15 cellular contexts compared by ENCODE assay signal in genomic region chr12:92398565-92399309, GRCh38.
DNase-seq lines count a peak whose midpoint lies in the region; ATAC-seq and TF ChIP-seq lines count a peak whose summit lies in the region.
"Had no signal": no experiment of that assay in that cellular context is flagged by ENCODE, and none has a peak within 500 bp of the region (broad histone marks: within the 10 kb centered on the region; RNA-seq: fewer than 3 reads in every experiment).

No MANE protein-coding gene starts in this region.

- peaks cover 8% of the 10 kb centered on the region for H3K9me3 Mint-ChIP-seq in activated B cell treated with CpG ODN at 0.5 μM for 24 hours
- peaks cover 7 to 8% of the 10 kb centered on the region in 2 donors for H3K9me3 Mint-ChIP-seq in stimulated activated naive B cell treated with anti-CD40 and anti-IgM and Interleukin-4, amounts not matched to agents 10 μg/mL and 1 μg/mL and 100 μg/mL, for 72 hours

- CTCF ChIA-PET in activated B cell treated with CpG ODN at 0.5 μM for 24 hours (lab: Charles Lee), result interaction anchor here (1.1 to 2.0 kb wide), 3 partner anchors 9 to 253 kb away, joined by 3 to 9 read pairs (median 6); partner anchors contain the start of gene BTG1

- no peak overlapping the region for H3K4me3 ChIP-seq in left ventricle myocardium inferior
- H3K4me3 ChIP-seq: adrenal gland, thoracic aorta had no signal

- peaks cover 10% of the 10 kb centered on the region for H3K9me3 ChIP-seq in left ventricle myocardium inferior (replicated peaks)
- H3K9me3 ChIP-seq: adrenal gland, thoracic aorta had no signal

- intact Hi-C loops in activated B cell treated with CpG ODN at 0.5 μM for 24 hours (cut with micrococcal nuclease), result no loop called here
- intact Hi-C loops in left ventricle myocardium inferior (cut with micrococcal nuclease), result no loop called here

- peak overlapping the region; percentile 93 for H3K27ac Mint-ChIP-seq in activated B cell treated with CpG ODN at 0.5 μM for 24 hours
- H3K27ac Mint-ChIP-seq in stimulated activated naive B cell treated with anti-CD40 and anti-IgM and Interleukin-4, amounts not matched to agents 10 μg/mL and 1 μg/mL and 100 μg/mL, for 72 hours, result peak overlapping the region; percentile 97

- H3K27ac ChIP-seq in left ventricle myocardium inferior (replicated peaks), result peak overlapping the region; percentile 54
- H3K27ac ChIP-seq: adrenal gland, thoracic aorta had no signal

- H3K27me3 Mint-ChIP-seq in activated B cell treated with CpG ODN at 0.5 μM for 24 hours, result no peaks in the 10 kb centered on the region
- no peaks in the 10 kb centered on the region for H3K27me3 Mint-ChIP-seq in stimulated activated naive B cell treated with anti-CD40 and anti-IgM and Interleukin-4, amounts not matched to agents 10 μg/mL and 1 μg/mL and 100 μg/mL, for 72 hours

- no peaks in the 10 kb centered on the region for H3K27me3 ChIP-seq in left ventricle myocardium inferior (ENCODE audit: low read depth)
- H3K27me3 ChIP-seq: adrenal gland had no signal

- H3K4me1 Mint-ChIP-seq in activated B cell treated with CpG ODN at 0.5 μM for 24 hours, result peaks cover 77% of the 10 kb centered on the region
- H3K4me1 Mint-ChIP-seq in stimulated activated naive B cell treated with anti-CD40 and anti-IgM and Interleukin-4, amounts not matched to agents 10 μg/mL and 1 μg/mL and 100 μg/mL, for 72 hours, result peaks cover 67 to 88% of the 10 kb centered on the region in 2 donors

- POLR2A ChIA-PET in activated B cell treated with CpG ODN at 0.5 μM for 24 hours (lab: Charles Lee), result interaction anchor here (0.6 to 13.3 kb wide), 13 partner anchors 9 to 327 kb away, joined by 3 to 346 read pairs (median 5); partner anchors contain the start of gene BTG1

- H3K4me3 Mint-ChIP-seq in activated B cell treated with CpG ODN at 0.5 μM for 24 hours, result peak overlapping the region; percentile 9
- H3K4me3 Mint-ChIP-seq in stimulated activated naive B cell treated with anti-CD40 and anti-IgM and Interleukin-4, amounts not matched to agents 10 μg/mL and 1 μg/mL and 100 μg/mL, for 72 hours, result peak overlapping the region in 1 of 2 donors; percentile 30

- TF ChIP-seq CTCF in activated B cell treated with CpG ODN at 0.5 μM for 24 hours (IDR thresholded peaks at IDR 0.05) (no peak), left ventricle myocardium inferior (IDR thresholded peaks at IDR 0.05; ENCODE audit: borderline replicate concordance) (no peak)

- DNase-seq in NOMO-1 treated with DMSO at 0.1 percent for 48 hours (lab: John Stamatoyannopoulos, UW; ENCODE audit: unreplicated experiment), result peak; percentile 64
- no peak for DNase-seq in NOMO-1 treated with dmso at 0.1 percent for 144 hours (lab: John Stamatoyannopoulos, UW; ENCODE audit: unreplicated experiment)
- no peak for DNase-seq in activated B cell treated with CpG ODN at 0.5 μM for 24 hours
- DNase-seq in left ventricle myocardium inferior, result no peak
- no peak for DNase-seq in stimulated activated naive B cell treated with anti-CD40 and anti-IgM and Interleukin-4, amounts not matched to agents 10 μg/mL and 1 μg/mL and 100 μg/mL, for 72 hours
- DNase-seq in NCI-H2029 treated with DMSO at 0.1 percent for 48 hours (lab: John Stamatoyannopoulos, UW), result no peak
- DNase-seq in dermis blood vessel endothelial cell, result no peak
- DNase-seq: adrenal gland; Karpas-422; NCI-H524; stimulated activated CD4-positive, alpha-beta T cell treated with anti-CD3 and anti-CD28 coated beads, Interleukin-15, amount 100 ng/mL, for 24 hours; T-helper 9 cell had no signal

- H3K36me3 ChIP-seq in left ventricle myocardium inferior, result no peaks in the 10 kb centered on the region
- H3K36me3 ChIP-seq: adrenal gland, thoracic aorta had no signal

- peaks cover 36% of the 10 kb centered on the region for H3K4me1 ChIP-seq in left ventricle myocardium inferior

- ATAC-seq in activated B cell treated with CpG ODN at 0.5 μM for 24 hours (ENCODE audit: low read depth), result no peak
- no peak for ATAC-seq in stimulated activated naive B cell treated with anti-CD40 and anti-IgM and Interleukin-4, amounts not matched to agents 10 μg/mL and 1 μg/mL and 100 μg/mL, for 72 hours (replicated peaks)
- ATAC-seq in HG03108 (IDR thresholded peaks at IDR 0.05; ENCODE audit: unreplicated experiment), result no peak
- ATAC-seq: left lobe of liver had no signal

- H3K36me3 Mint-ChIP-seq in activated B cell treated with CpG ODN at 0.5 μM for 24 hours (ENCODE audit: low read depth), result peaks cover 4% of the 10 kb centered on the region
- peaks cover 10 to 19% of the 10 kb centered on the region in 2 donors for H3K36me3 Mint-ChIP-seq in stimulated activated naive B cell treated with anti-CD40 and anti-IgM and Interleukin-4, amounts not matched to agents 10 μg/mL and 1 μg/mL and 100 μg/mL, for 72 hours
